ENCODE assay signal across 9 cellular contexts in genomic region chr7:132148876-132149275, GRCh38.
"Had no signal": no experiment of that assay in that cellular context is flagged by ENCODE, and none has a peak within 500 bp of the region (broad histone marks: within the 10 kb centered on the region; RNA-seq: fewer than 3 reads in every experiment).

No MANE protein-coding gene starts in this region.

- H3K9me3 Mint-ChIP-seq: H9, HFFc6, IgD-negative memory B cell had no signal

- H3K27ac ChIP-seq: HL-60 had no signal

- H3K4me3 ChIP-seq: GM23338 had no signal

- H3K4me2 ChIP-seq: GM23338 had no signal

- H3K4me3 Mint-ChIP-seq: GM23338, H9, HFFc6, IgD-negative memory B cell had no signal

- ATAC-seq: GM23338, HCT116, HepG2 had no signal

- H3K36me3 Mint-ChIP-seq: IgD-negative memory B cell had no signal

- H3K4me1 Mint-ChIP-seq: IgD-negative memory B cell had no signal

- H3K27ac Mint-ChIP-seq: GM23338, H9, HFFc6, IgD-negative memory B cell had no signal

- DNase-seq: H9, HFFc6 had no signal

- FAIRE-seq: H1, H54, HepG2 had no signal

- H2AFZ ChIP-seq: GM23338 had no signal
